ENCODE assay signal across 10 cellular contexts in the genomic region with DNA sequence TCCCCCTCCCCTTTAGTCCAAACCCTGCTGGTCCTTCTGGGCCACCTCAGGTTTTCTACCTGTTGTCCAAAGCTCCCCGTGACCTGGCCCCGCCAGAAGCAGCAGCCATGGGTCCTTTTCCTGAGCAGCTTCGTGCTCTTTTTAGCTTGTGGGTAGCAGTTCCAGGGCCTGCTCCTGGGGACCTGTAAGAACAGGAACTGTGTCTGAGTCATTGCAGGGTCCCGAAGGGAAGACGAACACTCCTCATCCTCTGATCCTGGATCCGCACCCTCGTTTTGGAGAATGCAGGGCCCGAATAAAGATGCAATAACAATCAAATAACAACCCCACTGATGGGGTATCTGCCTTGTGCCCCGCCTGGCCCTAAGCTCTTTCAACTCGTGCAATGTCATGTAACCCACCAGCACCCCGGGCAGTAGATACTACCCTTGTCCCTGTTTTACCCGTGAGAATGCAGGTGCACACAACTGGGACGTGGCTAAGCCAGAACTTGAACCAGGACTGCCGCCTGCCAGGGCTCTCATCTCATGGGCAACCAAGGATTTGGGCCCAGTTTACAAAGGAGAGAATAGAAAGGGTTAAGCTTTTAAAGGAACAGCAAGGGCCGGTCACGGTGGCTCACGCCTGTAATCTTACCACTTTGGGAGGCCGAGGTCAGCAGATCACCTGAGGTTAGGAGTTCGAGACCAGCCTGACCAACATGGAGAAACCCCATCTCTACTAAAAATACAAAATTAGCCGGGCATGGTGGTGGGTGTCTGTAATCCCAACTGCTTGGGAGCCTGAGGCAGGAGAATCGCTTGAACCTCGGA. TPM values are rescaled to one million over a fixed set of nuclear protein-coding genes. Genes with fewer than 3 reads are reported as not detected.
DNase-seq lines count a peak whose midpoint lies in the region; FAIRE-seq and TF ChIP-seq lines count a peak whose summit lies in the region.
"Had no signal": no experiment of that assay in that cellular context is flagged by ENCODE, and none has a peak within 500 bp of the region (broad histone marks: within the 10 kb centered on the region; RNA-seq: fewer than 3 reads in every experiment).

No MANE protein-coding gene starts in this region.

- peaks cover 55% of the 10 kb centered on the region for H3K4me1 Mint-ChIP-seq in astrocyte (ENCODE audit: low read depth, unreplicated experiment)

- H2AFZ ChIP-seq in astrocyte (ENCODE audit: low read depth, low read length) = no peak overlapping the region
- no peak overlapping the region for H2AFZ ChIP-seq in osteoblast (ENCODE audit: low read length)

- H3K4me3 Mint-ChIP-seq in astrocyte (ENCODE audit: unreplicated experiment) = no peak overlapping the region
- H3K4me3 Mint-ChIP-seq: central memory CD8-positive, alpha-beta T cell had no signal

- TF ChIP-seq POLR2A in uterus (IDR thresholded peaks at IDR 0.05) = no peak
- TF ChIP-seq POLR2A in thyroid gland (IDR thresholded peaks at IDR 0.05) = no peak

- peaks cover 95% of the 10 kb centered on the region for H3K79me2 ChIP-seq in astrocyte (ENCODE audit: insufficient read depth, low read length)
- peaks cover 94% of the 10 kb centered on the region for H3K79me2 ChIP-seq in osteoblast (ENCODE audit: insufficient read depth, low read length)

- peak overlapping the region; percentile 42 for H3K9ac ChIP-seq in astrocyte (ENCODE audit: low read length)

- FAIRE-seq in astrocyte (lab: Jason Lieb, UNC) = no peak
- FAIRE-seq: D721Med had no signal

- H3K4me3 ChIP-seq in GM12864 (ENCODE audit: low read depth, low read length) (peak overlapping the region; percentile 18), astrocyte (ENCODE audit: insufficient read depth, low read depth, low read length) (no peak overlapping the region), osteoblast (ENCODE audit: insufficient read depth, low read length) (no peak overlapping the region), uterus (no peak overlapping the region), thyroid gland (replicated peaks in 1 of 3) (no peak overlapping the region)

- no peak overlapping the region for H3K27ac ChIP-seq in astrocyte (ENCODE audit: low read depth, low read length)
- peak overlapping the region; percentile 61 for H3K27ac ChIP-seq in osteoblast (ENCODE audit: low read depth, low read length)
- no peak overlapping the region for H3K27ac ChIP-seq in uterus
- no peak overlapping the region for H3K27ac ChIP-seq in thyroid gland

- TF ChIP-seq CTCF in GM12864 (IDR thresholded peaks at IDR 0.05; ENCODE audit: low read depth, low read length, missing control alignments) (no peak), astrocyte (IDR thresholded peaks at IDR 0.05; ENCODE audit: insufficient read depth, low read depth, low read length) (no peak), osteoblast (IDR thresholded peaks at IDR 0.05; ENCODE audit: extremely low read depth, low read depth, low read length) (no peak), uterus (IDR thresholded peaks at IDR 0.05) (no peak), thyroid gland (IDR thresholded peaks at IDR 0.05) (no peak)

- H3K4me2 ChIP-seq in astrocyte (ENCODE audit: low read length) (peak overlapping the region; percentile 28), osteoblast (ENCODE audit: insufficient read depth, low read length) (no peak overlapping the region)

- 81 to 84% methylated on average over 22 of the region's 22 CpGs for WGBS in thyroid gland, 2 donors

- no peaks in the 10 kb centered on the region for H3K27me3 Mint-ChIP-seq in astrocyte (ENCODE audit: low read depth, unreplicated experiment)
- H3K27me3 Mint-ChIP-seq: central memory CD8-positive, alpha-beta T cell had no signal

- DNase-seq in GM12864 (ENCODE audit: low read depth) (no peak), KG1 (lab: John Stamatoyannopoulos, UW) (peak; percentile 27), astrocyte (ENCODE audit: low read depth) (no peak), osteoblast (ENCODE audit: insufficient read length, low spot score, missing footprints) (peak; percentile 82), uterus (no peak), thyroid gland (no peak)
- DNase-seq in stimulated activated naive CD4-positive, alpha-beta T cell treated with Interleukin-2 at 50 U/mL for 16 hours (lab: John Stamatoyannopoulos, UW) = no peak
- DNase-seq: NCI-H1417 treated with DMSO at 0.1 percent for 48 hours had no signal

- H3K27ac Mint-ChIP-seq in astrocyte (ENCODE audit: unreplicated experiment) = no peak overlapping the region

- no peaks in the 10 kb centered on the region for H3K9me3 ChIP-seq in astrocyte (ENCODE audit: insufficient read depth, low read depth, low read length)
- no peaks in the 10 kb centered on the region for H3K9me3 ChIP-seq in osteoblast (ENCODE audit: low read depth, low read length)
- no peaks in the 10 kb centered on the region for H3K9me3 ChIP-seq in uterus
- H3K9me3 ChIP-seq in thyroid gland = no peaks in the 10 kb centered on the region

- no peaks in the 10 kb centered on the region for H3K9me3 Mint-ChIP-seq in astrocyte (ENCODE audit: unreplicated experiment)
- H3K9me3 Mint-ChIP-seq: central memory CD8-positive, alpha-beta T cell had no signal

- H3K27me3 ChIP-seq in astrocyte (ENCODE audit: insufficient read depth, low read length) (no peaks in the 10 kb centered on the region), osteoblast (ENCODE audit: insufficient read depth, low read length) (no peaks in the 10 kb centered on the region), uterus (no peaks in the 10 kb centered on the region), thyroid gland (no peaks in the 10 kb centered on the region)

- peaks cover 4% of the 10 kb centered on the region for H3K36me3 Mint-ChIP-seq in astrocyte (ENCODE audit: low read depth, unreplicated experiment)

- H4K20me1 ChIP-seq in astrocyte (ENCODE audit: insufficient read depth, low read length) (peaks cover 76% of the 10 kb centered on the region), osteoblast (ENCODE audit: insufficient read depth, low read length) (peaks cover 8% of the 10 kb centered on the region)

- H3K36me3 ChIP-seq in astrocyte (ENCODE audit: insufficient read depth, low read length) (no peaks in the 10 kb centered on the region), osteoblast (ENCODE audit: insufficient read depth, low read length) (peaks cover 70% of the 10 kb centered on the region), uterus (no peaks in the 10 kb centered on the region), thyroid gland (no peaks in the 10 kb centered on the region)

- intact Hi-C loops in uterus (cut with DNase I; ENCODE audit: low total_unique reads) = no loop called here
- intact Hi-C loops in thyroid gland (cut with DNase I) = no loop called here

- H3K4me1 ChIP-seq in astrocyte (ENCODE audit: insufficient read depth, low read length) (peaks cover 82% of the 10 kb centered on the region), osteoblast (ENCODE audit: insufficient read depth, low read length) (peaks cover 60% of the 10 kb centered on the region), uterus (peaks cover 0 to 17% of the 10 kb centered on the region in 2 donors), thyroid gland (peaks cover 6 to 34% of the 10 kb centered on the region in 2 donors)

RNA-seq across cellular contexts. Expression of a gene that starts 33.2 kb away (rescaled TPM):
- 55.7 and 76.8 TPM in 2 replicates for total RNA-seq in astrocyte
- total RNA-seq in osteoblast = 128 and 130 TPM in 2 replicates
- total RNA-seq in uterus = 10 to 100 TPM in 3 of 4 donors, 1 to 10 TPM in 1; 6.1 to 38.5 (median 34.7) TPM
- total RNA-seq in thyroid gland = 10 to 100 TPM; 10.7 to 12.8 (median 11.0) TPM

Comparison
In these comparisons a context has a peak if more than half of its experiments do, and no peak if none do; other contexts are left out.
1. DNase-seq: peak in KG1 (single experiment) and osteoblast (single experiment); none in GM12864 (single experiment), astrocyte (single experiment), uterus (0 of 2), thyroid gland (0 of 2) and stimulated activated naive CD4-positive, alpha-beta T cell treated with Interleukin-2 at 50 U/mL for 16 hours (single experiment).